9 cellular contexts compared by ENCODE assay signal in genomic region chr12:65121049-65121955, GRCh38. TPM values are rescaled to one million over a fixed set of nuclear protein-coding genes. Genes with fewer than 3 reads are reported as not detected.
DNase-seq lines count a peak whose midpoint lies in the region; ATAC-seq, FAIRE-seq and TF ChIP-seq lines count a peak whose summit lies in the region.
"Had no signal": no experiment of that assay in that cellular context is flagged by ENCODE, and none has a peak within 500 bp of the region (broad histone marks: within the 10 kb centered on the region; RNA-seq: fewer than 3 reads in every experiment).

Gene WIF1 (minus strand): TSS chr12:65121305. CDS start chr12:65121191, 114 bp downstream.

- POLR2A ChIA-PET in H1 (lab: Charles Lee; ENCODE audit: partially characterized antibody) = no interaction called here
- POLR2A ChIA-PET in naive thymus-derived CD8-positive, alpha-beta T cell (lab: Charles Lee) = no interaction called here

- peaks cover 5% of the 10 kb centered on the region; the same call in 1 of the 2 replicates for H3K23me2 ChIP-seq in H1 (ENCODE audit: low read depth, low read length)

- TF ChIP-seq POLR2A in H1 (IDR thresholded peaks at IDR 0.05; ENCODE audit: control extremely low read depth in 1 of 2, low read depth in 2 of 2, low read length in 2 of 2) = no peak

- CTCF ChIA-PET in H1 (lab: Charles Lee; ENCODE audit: partially characterized antibody) = interaction anchor here (0.6 to 4.2 kb wide), 22 partner anchors 9 to 400 kb away, joined by 3 to 55 read pairs (median 4); partner anchors contain the start of gene LEMD3

- H3K4me3 Mint-ChIP-seq in naive thymus-derived CD8-positive, alpha-beta T cell = peak within 1 kb of the TSS; percentile 40 to 75 (median 64)

- H3K9me3 ChIP-seq in H1 (ENCODE audit: insufficient read depth in 2 of 2, low read depth in 1 of 2, low read length in 1 of 2) (no peaks in the 10 kb centered on the region), aorta (ENCODE audit: control insufficient read depth, low read length) (peaks cover 3% of the 10 kb centered on the region)

- H3K56ac ChIP-seq in H1 (replicated peaks; ENCODE audit: insufficient read length, low read depth, low read length) = no peak within 1 kb of the TSS

- intact Hi-C loops in aorta (cut with DNase I) = loop anchor here (5.0 to 10.0 kb wide), 2 partner anchors 227 to 229 kb away; no protein-coding TSS in a partner anchor

- H3K4me1 ChIP-seq in H1 (replicated peaks in 1 of 4; ENCODE audit: control insufficient read depth in 3 of 4, insufficient read depth in 4 of 4, low read length in 3 of 4) = no peaks in the 10 kb centered on the region; a peak in 1 of 7 replicates
- H3K4me1 ChIP-seq in aorta (ENCODE audit: control insufficient read depth in 1 of 2, insufficient read depth in 2 of 2, low read length in 2 of 2) = no peaks in the 10 kb centered on the region
- H3K4me1 ChIP-seq: BLaER1 had no signal

- FAIRE-seq in H1 (lab: Jason Lieb, UNC) = no peak

- no peak within 1 kb of the TSS for H3K4ac ChIP-seq in H1 (replicated peaks; ENCODE audit: insufficient read length, low read depth, low read length)

- H4K8ac ChIP-seq in H1 (ENCODE audit: extremely low read depth, insufficient read depth, low read length) = peak within 1 kb of the TSS; percentile 71

- no peak within 1 kb of the TSS; the same call in 1 of the 2 replicates for H3K27ac ChIP-seq in VCaP
- no peak within 1 kb of the TSS for H3K27ac ChIP-seq in H1 (ENCODE audit: low read depth, low read length)
- no peak within 1 kb of the TSS for H3K27ac ChIP-seq in aorta (ENCODE audit: low read depth in 1 of 2, low read length in 2 of 2)
- H3K27ac ChIP-seq: BLaER1 had no signal

- TF ChIP-seq EP300 in H1 (IDR thresholded peaks at IDR 0.05; ENCODE audit: borderline replicate concordance in 1 of 2, low read depth in 2 of 2, low read length in 2 of 2) = no peak

- TF ChIP-seq RAD21 in H1 (IDR thresholded peaks at IDR 0.05 in 1 of 2, conservative IDR thresholded peaks at IDR 0.05 in 1 of 2; ENCODE audit: low read depth in 2 of 2, low read length in 2 of 2) = peak; percentile 7 to 12; a peak in 2 of 4 replicates

- H2BK5ac ChIP-seq in H1 (ENCODE audit: low read depth, low read length) = peak within 1 kb of the TSS; percentile 8; the same call in 1 of the 2 replicates

- 13% methylated on average over 27 of the region's 73 CpGs; no CpG with 5 or more reads in 1 of the 2 experiments for WGBS in H1 (ENCODE audit: extremely low coverage in 1 of 2, insufficient coverage in 1 of 2, insufficient read length in 1 of 2, insufficient replicate concordance in 2 of 2, low coverage in 1 of 2, low lambda C conversion rate in 2 of 2, missing lambda C conversion rate in 1 of 2), 2 experiments
- WGBS in aorta, 2 donors = 3 to 4% methylated on average over 58 to 73 of the region's 73 CpGs

- H3K23ac ChIP-seq in H1 (ENCODE audit: insufficient read length) = no peak within 1 kb of the TSS

- H3K9ac ChIP-seq in H1 (replicated peaks in 1 of 4; ENCODE audit: extremely low read depth in 1 of 4, low read depth in 3 of 4, low read length in 3 of 4) = peak within 1 kb of the TSS in 2 of 4 experiments; percentile 29 to 45; a peak in 3 of 7 replicates
- H3K9ac ChIP-seq: BLaER1 had no signal

- TF ChIP-seq CTCF in VCaP (conservative IDR thresholded peaks at IDR 0.05) = peak; percentile 73
- TF ChIP-seq CTCF in H1 (IDR thresholded peaks at IDR 0.05; ENCODE audit: control extremely low read depth in 1 of 3, insufficient read depth in 1 of 3, low read depth in 1 of 3, low read length in 3 of 3) = peak; percentile 60 to 68 (median 68)

- H4K91ac ChIP-seq in H1 (replicated peaks; ENCODE audit: insufficient read length, low read length) = no peak within 1 kb of the TSS

- peak within 1 kb of the TSS; percentile 51; the same call in 1 of the 2 replicates for H3K18ac ChIP-seq in H1 (ENCODE audit: extremely low read depth, low read length)

- no peaks in the 10 kb centered on the region for H3K79me1 ChIP-seq in H1 (ENCODE audit: low read depth, low read length)

- H3K36me3 ChIP-seq in H1 (ENCODE audit: control insufficient read depth in 2 of 4, insufficient read depth in 4 of 4, low read length in 3 of 4) (no peaks in the 10 kb centered on the region), aorta (ENCODE audit: control insufficient read depth in 1 of 2, insufficient read depth in 2 of 2, low read length in 1 of 2) (no peaks in the 10 kb centered on the region)
- H3K36me3 ChIP-seq: BLaER1 had no signal

- peaks cover 0 to 2% (median 0%) of the 10 kb centered on the region in 9 donors for H3K9me3 Mint-ChIP-seq in naive thymus-derived CD8-positive, alpha-beta T cell

- H3K27me3 ChIP-seq in H1 (replicated peaks in 1 of 4; ENCODE audit: control insufficient read depth in 3 of 4, extremely low read depth in 1 of 4, insufficient read depth in 3 of 4, low read length in 3 of 4) (peaks cover 0 to 25% (median 18%) of the 10 kb centered on the region in 4 experiments; a peak in 6 of 7 replicates), aorta (ENCODE audit: control insufficient read depth in 1 of 2, insufficient read depth in 2 of 2, low read length in 1 of 2) (peaks cover 0 to 3% of the 10 kb centered on the region in 2 donors)
- H3K27me3 ChIP-seq: BLaER1 had no signal

- peaks cover 4 to 13% (median 11%) of the 10 kb centered on the region in 4 donors for H3K4me1 Mint-ChIP-seq in naive thymus-derived CD8-positive, alpha-beta T cell

- peak within 1 kb of the TSS; percentile 16 for H4K5ac ChIP-seq in H1 (ENCODE audit: insufficient read length, low read depth, low read length)

- no peaks in the 10 kb centered on the region for H3K36me3 Mint-ChIP-seq in naive thymus-derived CD8-positive, alpha-beta T cell

- peak within 1 kb of the TSS; percentile 48; the same call in 1 of the 2 replicates for H2BK15ac ChIP-seq in H1 (ENCODE audit: low read length)

- peaks cover 0 to 2% of the 10 kb centered on the region in 2 experiments for H4K20me1 ChIP-seq in H1 (replicated peaks in 1 of 2; ENCODE audit: control insufficient read depth in 1 of 2, insufficient read depth in 2 of 2, low read length in 2 of 2)
- H4K20me1 ChIP-seq: BLaER1 had no signal

- H2BK12ac ChIP-seq in H1 (ENCODE audit: low read depth, low read length) = no peak within 1 kb of the TSS

- ATAC-seq in HG03354 (IDR thresholded peaks at IDR 0.05; ENCODE audit: poor library complexity, severe bottlenecking, unreplicated experiment) = peak; percentile 71
- ATAC-seq in naive thymus-derived CD8-positive, alpha-beta T cell = peak; percentile 76 to 82
- ATAC-seq in aorta (ENCODE audit: low FRiP score) = peak; percentile 76
- ATAC-seq in HG03097 (IDR thresholded peaks at IDR 0.05; ENCODE audit: low FRiP score, unreplicated experiment) = no peak

- H3K4me3 ChIP-seq in H1 (ENCODE audit: extremely low read depth in 1 of 4, insufficient read depth in 2 of 4, low read depth in 3 of 4, low read length in 4 of 4) (peak within 1 kb of the TSS; percentile 23 to 60 (median 42)), aorta (ENCODE audit: low read length in 2 of 2) (no peak within 1 kb of the TSS)
- H3K4me3 ChIP-seq: BLaER1 had no signal

- peaks cover 19 to 64% (median 45%) of the 10 kb centered on the region in 5 donors for H3K27me3 Mint-ChIP-seq in naive thymus-derived CD8-positive, alpha-beta T cell

- H3K79me2 ChIP-seq in H1 (ENCODE audit: control insufficient read depth in 1 of 2, insufficient read depth in 2 of 2, low read length in 2 of 2) = no peaks in the 10 kb centered on the region

- H2BK120ac ChIP-seq in H1 (replicated peaks; ENCODE audit: low read depth, low read length) = no peak within 1 kb of the TSS

- H2BK20ac ChIP-seq in H1 (ENCODE audit: low read length) = no peak within 1 kb of the TSS

- no peak within 1 kb of the TSS for H2AK5ac ChIP-seq in H1 (ENCODE audit: low read depth, low read length)

- H3K4me2 ChIP-seq in H1 (ENCODE audit: insufficient read depth in 1 of 2, low read depth in 2 of 2, low read length in 2 of 2) = peak within 1 kb of the TSS; percentile 54 to 88
- H3K4me2 ChIP-seq: BLaER1 had no signal

- H3K27ac Mint-ChIP-seq in naive thymus-derived CD8-positive, alpha-beta T cell = peak within 1 kb of the TSS in 1 of 10 donors; percentile 73

- peak within 1 kb of the TSS; percentile 92 for H2AFZ ChIP-seq in H1 (ENCODE audit: low read length)

- DNase-seq in DMS79 treated with DMSO at 0.1 percent for 48 hours (lab: John Stamatoyannopoulos, UW) = peak; percentile 5
- DNase-seq in DMS79 (lab: John Stamatoyannopoulos, UW) = no peak
- peak; percentile 56 to 86 for DNase-seq in H1 (ENCODE audit: low read depth in 1 of 2, low spot score in 2 of 2)
- DNase-seq in naive thymus-derived CD8-positive, alpha-beta T cell = peak in 6 of 10 donors; percentile 9 to 30 (median 15)
- peak; percentile 54 to 77 for DNase-seq in aorta

- no peak within 1 kb of the TSS for H3K14ac ChIP-seq in H1 (ENCODE audit: insufficient read length)

TF ChIP-seq in H1, 55 proteins besides CTCF, POLR2A, EP300 and RAD21 (continues in another document):
- TF ChIP-seq KDM1A (IDR thresholded peaks at IDR 0.05; ENCODE audit: borderline replicate concordance, low read length) (peak; percentile 54; the same call in 1 of the 2 replicates), GABPA (IDR thresholded peaks at IDR 0.05; ENCODE audit: borderline replicate concordance, insufficient read depth, low read length) (no peak), ATF2 (IDR thresholded peaks at IDR 0.05; ENCODE audit: low read length) (no peak), YY1 (IDR thresholded peaks at IDR 0.05; ENCODE audit: low read depth, low read length) (0 out of 2 replicates have a peak, but pooled peaks have one; percentile 6)

RNA-seq across cellular contexts. Expression of gene WIF1, which starts in this region (rescaled TPM):
- total RNA-seq in H1 (2021; fragmentation: NEBNext Ultra II Directional; extraction: Animal tissue kit (Norgen Biotek cat#: 25700)) = 7.8 and 9.1 TPM in 2 replicates
- polyA plus RNA-seq in H1 (2011; rRNA removed) (1.7 and 1.8 TPM in 2 replicates), aorta (not detected)
- 2.3 TPM for polyA plus RNA-seq in H1 (2011; cell fraction: cytosol; rRNA removed)
- 2.2 TPM for polyA plus RNA-seq in H1 (2011; cell fraction: nucleus; rRNA removed)
- 3.3 to 4.0 TPM (median 3.5 TPM) in 4 replicates for polyA plus RNA-seq in H1 (2012, experiment 1 of 2)
- 2.0 TPM for polyA plus RNA-seq in H1 (2012, experiment 2 of 2)
- polyA plus RNA-seq in H1 (2013, experiment 1 of 2) = 9.0 TPM
- 10.0 TPM for polyA plus RNA-seq in H1 (2013, experiment 2 of 2)
- 4.3 and 5.9 TPM in 2 replicates for polyA minus RNA-seq in H1 (2011; rRNA and poly(A)+ RNA removed)
- 2.6 TPM for polyA minus RNA-seq in H1 (2011; cell fraction: cytosol; rRNA and poly(A)+ RNA removed)
- polyA minus RNA-seq in H1 (2011; cell fraction: nucleus; rRNA and poly(A)+ RNA removed) = 2.1 TPM
- total RNA-seq in naive thymus-derived CD8-positive, alpha-beta T cell = not detected
- not detected for polyA plus RNA-seq in naive thymus-derived CD8-positive, alpha-beta T cell
- under 1 TPM in 1 of 2 donors, not detected in 1; 0.48 TPM for total RNA-seq in aorta

Comparison
In these comparisons a context has a peak if more than half of its experiments do, and no peak if none do; other contexts are left out.
1. Peak in DNase-seq and ATAC-seq in naive thymus-derived CD8-positive, alpha-beta T cell; RNA of the gene not detected or under 1 TPM.
2. Peak in DNase-seq and ATAC-seq in aorta; RNA of the gene not detected or under 1 TPM.
3. H3K4me3 ChIP-seq: peak in H1 (4 of 4); none in aorta (0 of 2).